8 cellular contexts compared by ENCODE assay signal in the genomic region with DNA sequence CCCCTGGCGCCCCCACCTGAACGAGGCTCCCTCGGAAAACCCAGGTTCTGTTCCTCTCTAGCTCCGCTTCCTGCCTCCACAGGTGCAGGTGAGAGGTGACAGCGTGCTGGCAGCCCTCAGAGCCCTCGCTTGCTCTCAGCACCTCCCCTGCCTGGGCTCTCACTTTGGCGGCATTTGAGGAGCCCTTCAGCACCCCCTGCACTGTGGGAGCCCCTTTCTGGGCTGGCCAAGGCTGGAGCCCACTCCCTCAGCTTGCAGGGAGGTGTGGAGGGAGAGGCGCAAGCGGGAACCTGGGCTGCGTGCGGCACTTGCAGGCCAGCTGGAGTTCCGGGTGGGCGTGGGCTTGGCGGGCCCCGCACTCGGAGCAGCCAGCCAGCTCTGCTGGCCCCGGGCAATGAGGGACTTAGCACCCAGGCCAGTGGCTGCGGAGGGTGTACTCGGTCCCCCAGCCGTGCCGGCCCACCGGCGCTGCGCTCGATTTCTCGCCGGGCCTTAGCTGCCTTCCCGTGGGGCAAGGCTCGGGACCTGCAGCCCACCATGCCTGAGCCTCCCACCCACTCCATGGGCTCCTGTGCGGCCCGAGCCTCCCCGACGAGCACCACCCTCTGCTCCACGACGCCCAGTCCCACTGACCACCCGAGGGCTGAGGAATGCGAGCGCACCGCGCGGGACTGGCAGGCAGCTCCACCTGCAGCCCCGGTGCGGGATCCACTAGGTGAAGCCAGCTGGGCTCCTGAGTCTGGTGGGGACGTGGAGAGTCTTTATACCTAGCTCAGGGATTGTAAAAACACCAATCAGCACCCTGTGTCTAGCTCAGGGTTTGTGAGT. TPM values are rescaled to one million over a fixed set of nuclear protein-coding genes. Genes with fewer than 3 reads are reported as not detected.
DNase-seq lines count a peak whose midpoint lies in the region; ATAC-seq and TF ChIP-seq lines count a peak whose summit lies in the region.
"Not testable (repeated sequence)": the region's sequence is repeated elsewhere in the genome, so short reads cannot be mapped to it uniquely, and the experiment has no call there.

No MANE protein-coding gene starts in this region.

- peaks cover 12% of the 10 kb centered on the region for H3K36me3 ChIP-seq in RWPE2 (ENCODE audit: low read depth)
- H3K36me3 ChIP-seq in endodermal cell (ENCODE audit: control insufficient read depth, insufficient read depth, low read length), result peaks cover 16% of the 10 kb centered on the region
- H3K36me3 ChIP-seq in ovary, stomach: not testable (repeated sequence)

- not testable (repeated sequence) for H3K9ac ChIP-seq in endodermal cell (ENCODE audit: extremely low read depth, low read length, poor library complexity, severe bottlenecking)

- intact Hi-C loops in ovary (cut with DNase I) (loop anchor here (2.0 to 10.0 kb wide), 7 partner anchors 56 to 1093 kb away; a partner anchor contains a TSS), stomach (cut with DNase I; ENCODE audit: low total_unique reads) (loop anchor here (5.0 kb wide), 1 partner anchor 1091 kb away; no protein-coding TSS in a partner anchor)

- not testable (repeated sequence) for H3K27me3 ChIP-seq in RWPE2 (ENCODE audit: insufficient read depth, poor library complexity, severe bottlenecking); endodermal cell (ENCODE audit: control insufficient read depth, insufficient read depth, low read length, poor library complexity, severe bottlenecking); ovary; stomach

- H3K9me3 Mint-ChIP-seq in activated T-cell treated with anti-CD3 and anti-CD28 coated beads, Interleukin-2, amount 50 U/mL, for 24 hours; activated naive CD8-positive, alpha-beta T cell treated with anti-CD3 and anti-CD28 coated beads, Interleukin-2, amount 10 ng/mL, durations not matched to agents 7 days and 5 days; endodermal cell: not testable (repeated sequence)

- WGBS in endodermal cell (ENCODE audit: insufficient coverage in 1 of 2, insufficient read length in 1 of 2), 2 experiments, result 93 to 98% methylated on average over 18 to 43 of the region's 44 CpGs
- 91 to 96% (median 91%) methylated on average over 44 of the region's 44 CpGs for WGBS in ovary, 3 donors
- WGBS in stomach, 5 donors, result 90 to 96% (median 95%) methylated on average over 32 to 44 of the region's 44 CpGs

- DNase-seq in RWPE2 (ENCODE audit: low spot score) (peak; percentile 65), endodermal cell (peak; percentile 28), left lobe of liver (ENCODE audit: low spot score) (peak; percentile 45), ovary (peak in 3 of 5 donors; percentile 16 to 26 (median 25)), stomach (peak; percentile 17), ureter (ENCODE audit: low spot score) (peak; percentile 38)
- peak; percentile 24 for DNase-seq in activated T-cell treated with anti-CD3 and anti-CD28 coated beads, Interleukin-2, amount 50 U/mL, for 24 hours
- DNase-seq in activated naive CD8-positive, alpha-beta T cell treated with anti-CD3 and anti-CD28 coated beads, Interleukin-2, amount 10 ng/mL, durations not matched to agents 7 days and 5 days, result peak; percentile 28

- H3K4me1 Mint-ChIP-seq in activated T-cell treated with anti-CD3 and anti-CD28 coated beads, Interleukin-2, amount 50 U/mL, for 24 hours (ENCODE audit: low read depth), result peaks cover 39% of the 10 kb centered on the region
- peaks cover 10% of the 10 kb centered on the region for H3K4me1 Mint-ChIP-seq in activated naive CD8-positive, alpha-beta T cell treated with anti-CD3 and anti-CD28 coated beads, Interleukin-2, amount 10 ng/mL, durations not matched to agents 7 days and 5 days
- peaks cover 13% of the 10 kb centered on the region for H3K4me1 Mint-ChIP-seq in endodermal cell

- not testable (repeated sequence) for TF ChIP-seq EP300 in ovary (IDR thresholded peaks at IDR 0.05); stomach (IDR thresholded peaks at IDR 0.05)

- not testable (repeated sequence) for H3K4me3 Mint-ChIP-seq in activated T-cell treated with anti-CD3 and anti-CD28 coated beads, Interleukin-2, amount 50 U/mL, for 24 hours; activated naive CD8-positive, alpha-beta T cell treated with anti-CD3 and anti-CD28 coated beads, Interleukin-2, amount 10 ng/mL, durations not matched to agents 7 days and 5 days; endodermal cell

- H3K36me3 Mint-ChIP-seq in activated T-cell treated with anti-CD3 and anti-CD28 coated beads, Interleukin-2, amount 50 U/mL, for 24 hours (ENCODE audit: low read depth), result peaks cover 15% of the 10 kb centered on the region
- H3K36me3 Mint-ChIP-seq in activated naive CD8-positive, alpha-beta T cell treated with anti-CD3 and anti-CD28 coated beads, Interleukin-2, amount 10 ng/mL, durations not matched to agents 7 days and 5 days; endodermal cell (ENCODE audit: low read depth): not testable (repeated sequence)

- peaks cover 17% of the 10 kb centered on the region for H3K4me1 ChIP-seq in RWPE2 (ENCODE audit: insufficient read depth, poor library complexity, severe bottlenecking)
- H3K4me1 ChIP-seq in endodermal cell (ENCODE audit: control insufficient read depth, insufficient read depth, low read length), result not testable (repeated sequence)
- peaks cover 18% of the 10 kb centered on the region for H3K4me1 ChIP-seq in ovary (ENCODE audit: insufficient read depth)
- peaks cover 40 to 59% (median 50%) of the 10 kb centered on the region in 4 donors for H3K4me1 ChIP-seq in stomach

- H3K27ac Mint-ChIP-seq in activated T-cell treated with anti-CD3 and anti-CD28 coated beads, Interleukin-2, amount 50 U/mL, for 24 hours; activated naive CD8-positive, alpha-beta T cell treated with anti-CD3 and anti-CD28 coated beads, Interleukin-2, amount 10 ng/mL, durations not matched to agents 7 days and 5 days; endodermal cell: not testable (repeated sequence)

- not testable (repeated sequence) for H3K9me3 ChIP-seq in RWPE2 (ENCODE audit: severe bottlenecking); endodermal cell (ENCODE audit: control insufficient read depth, low read length); ovary; stomach

- TF ChIP-seq POLR2A in ovary (IDR thresholded peaks at IDR 0.05); stomach (IDR thresholded peaks at IDR 0.05): not testable (repeated sequence)

- H3K27me3 Mint-ChIP-seq in activated T-cell treated with anti-CD3 and anti-CD28 coated beads, Interleukin-2, amount 50 U/mL, for 24 hours; activated naive CD8-positive, alpha-beta T cell treated with anti-CD3 and anti-CD28 coated beads, Interleukin-2, amount 10 ng/mL, durations not matched to agents 7 days and 5 days; endodermal cell (ENCODE audit: insufficient read depth): not testable (repeated sequence)

- H3K27ac ChIP-seq in RWPE2 (ENCODE audit: poor library complexity, severe bottlenecking); endodermal cell (ENCODE audit: low read depth, low read length); ovary; stomach: not testable (repeated sequence)

- TF ChIP-seq CTCF in RWPE2 (IDR thresholded peaks at IDR 0.05; ENCODE audit: poor library complexity, severe bottlenecking); endodermal cell (conservative IDR thresholded peaks at IDR 0.05); ovary (IDR thresholded peaks at IDR 0.05); stomach (IDR thresholded peaks at IDR 0.05): not testable (repeated sequence)

- POLR2A ChIA-PET in activated naive CD8-positive, alpha-beta T cell treated with anti-CD3 and anti-CD28 coated beads, Interleukin-2, amount 10 ng/mL, durations not matched to agents 7 days and 5 days (lab: Charles Lee), result not testable (repeated sequence)

- ATAC-seq in RWPE2 (ENCODE audit: low read depth); activated naive CD8-positive, alpha-beta T cell treated with anti-CD3 and anti-CD28 coated beads, Interleukin-2, amount 10 ng/mL, durations not matched to agents 7 days and 5 days (ENCODE audit: low read depth); left lobe of liver: not testable (repeated sequence)

- not testable (repeated sequence) for H3K4me3 ChIP-seq in RWPE2 (ENCODE audit: severe bottlenecking); endodermal cell (ENCODE audit: low read length); ovary; stomach

RNA-seq across cellular contexts. Expression of a gene that starts 57.2 kb away (rescaled TPM):
- under 1 TPM in 1 of 2 experiments, not detected in 1; 0.30 TPM for total RNA-seq in activated naive CD8-positive, alpha-beta T cell treated with anti-CD3 and anti-CD28 coated beads, Interleukin-2, amount 10 ng/mL, durations not matched to agents 7 days and 5 days
- total RNA-seq in endodermal cell (10 to 100 TPM; 37.7 to 67.1 TPM), left lobe of liver (0.33 TPM), ovary (10 to 100 TPM; 17.4 to 47.6 (median 31.6) TPM), stomach (10 to 100 TPM in 4 of 5 donors, 1 to 10 TPM in 1; 1.7 to 64.2 (median 30.1) TPM), ureter (6.4 TPM)
- 64.3 TPM for polyA plus RNA-seq in endodermal cell (2013, experiment 1 of 2)
- polyA plus RNA-seq in endodermal cell (2013, experiment 2 of 2), result 48.1 TPM
- polyA plus RNA-seq in ovary (10 to 100 TPM in 1 of 2 donors, 1 to 10 TPM in 1; 2.8 to 33.6 TPM), stomach (10 to 100 TPM in 1 of 3 donors, 1 to 10 TPM in 2; 4.6 to 19.8 (median 8.0) TPM)
